In the genomic region with DNA sequence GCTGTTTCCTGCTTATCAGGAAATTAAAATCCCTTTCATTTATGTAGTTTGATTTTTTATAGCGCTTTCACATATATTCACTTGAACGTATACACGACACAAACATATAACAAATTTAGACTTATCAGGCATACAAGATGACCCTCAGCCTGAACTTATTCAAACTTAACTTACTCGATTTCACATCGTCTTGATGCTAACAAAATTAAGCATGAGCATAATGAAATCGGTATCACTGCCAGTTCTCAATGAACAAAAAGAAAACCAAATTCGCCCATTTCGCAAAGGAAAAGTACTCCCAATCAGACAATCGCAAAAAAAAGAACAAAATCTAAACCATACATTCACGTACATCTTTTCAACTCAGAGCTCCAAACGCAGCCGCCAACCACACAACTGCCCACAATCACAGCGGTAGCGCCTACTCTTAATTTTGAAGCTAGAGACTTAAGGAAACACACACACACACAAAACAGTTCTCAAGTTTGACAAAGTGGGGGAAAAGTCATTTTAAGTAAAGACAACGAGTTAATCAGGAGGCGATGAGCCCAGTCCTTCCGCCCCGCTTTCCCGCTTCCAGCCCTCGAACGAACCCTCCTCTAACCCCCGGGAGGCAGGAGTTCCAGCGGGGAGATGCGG, we compare ENCODE assay signal across 8 cellular contexts. TPM values are rescaled to one million over a fixed set of nuclear protein-coding genes. Genes with fewer than 3 reads are reported as not detected.
A peak's percentile ranks its signal among the peaks of the same experiment; 100 is the strongest.
DNase-seq lines count a peak whose midpoint lies in the region; ATAC-seq, FAIRE-seq and TF ChIP-seq lines count a peak whose summit lies in the region.

No MANE protein-coding gene starts in this region.

- H3K27ac ChIP-seq in HUES64 (ENCODE audit: low read depth, low read length) (peak overlapping the region; percentile 93), kidney (ENCODE audit: low read depth in 2 of 2, low read length in 2 of 2) (no peak overlapping the region), testis (peak overlapping the region; percentile 67 to 83)

- FAIRE-seq in kidney (lab: Jason Lieb, UNC): no peak

- no peaks in the 10 kb centered on the region for H3K9me3 Mint-ChIP-seq in activated naive CD8-positive, alpha-beta T cell treated with anti-CD3 and anti-CD28 coated beads, Interleukin-2, amount 50 U/mL, for 24 hours

- H3K4me3 Mint-ChIP-seq in activated naive CD8-positive, alpha-beta T cell treated with anti-CD3 and anti-CD28 coated beads, Interleukin-2, amount 50 U/mL, for 24 hours: peak overlapping the region; percentile 76

- intact Hi-C loops in kidney (cut with DNase I) (no loop called here), testis (cut with DNase I; ENCODE audit: low total_unique reads) (no loop called here)

- H3K4me1 Mint-ChIP-seq in activated naive CD8-positive, alpha-beta T cell treated with anti-CD3 and anti-CD28 coated beads, Interleukin-2, amount 50 U/mL, for 24 hours: peaks cover 15% of the 10 kb centered on the region

- peak; percentile 12 for DNase-seq in CD1c-positive myeloid dendritic cell (ENCODE audit: extremely low spot score)
- peak; percentile 23 for DNase-seq in activated naive CD8-positive, alpha-beta T cell treated with anti-CD3 and anti-CD28 coated beads, Interleukin-2, amount 50 U/mL, for 24 hours
- DNase-seq in kidney: no peak
- DNase-seq in testis: peak; percentile 18
- DNase-seq in inferior parietal cortex (ENCODE audit: extremely low spot score): no peak
- no peak for DNase-seq in T-helper 9 cell

- H3K27me3 ChIP-seq in HUES64 (ENCODE audit: insufficient read depth, low read length): no peaks in the 10 kb centered on the region
- H3K27me3 ChIP-seq in testis: no peaks in the 10 kb centered on the region

- WGBS in HUES64: under 1% methylated on average over 24 of the region's 24 CpGs
- 5 to 6% methylated on average over 21 to 24 of the region's 24 CpGs for WGBS in testis, 2 donors

- H3K9me3 ChIP-seq in HUES64 (ENCODE audit: insufficient read depth, low read depth, low read length) (no peaks in the 10 kb centered on the region), kidney (ENCODE audit: control insufficient read depth in 1 of 2, low read length in 2 of 2) (no peaks in the 10 kb centered on the region), testis (no peaks in the 10 kb centered on the region)

- no peak for TF ChIP-seq POLR2A in testis (IDR thresholded peaks at IDR 0.05)

- peaks cover 60% of the 10 kb centered on the region for H3K27me3 Mint-ChIP-seq in activated naive CD8-positive, alpha-beta T cell treated with anti-CD3 and anti-CD28 coated beads, Interleukin-2, amount 50 U/mL, for 24 hours

- ATAC-seq in activated naive CD8-positive, alpha-beta T cell treated with anti-CD3 and anti-CD28 coated beads, Interleukin-2, amount 50 U/mL, for 24 hours: peak; percentile 21
- ATAC-seq in HG02642 (IDR thresholded peaks at IDR 0.05; ENCODE audit: poor library complexity, unreplicated experiment): no peak

- H3K9ac ChIP-seq in HUES64 (ENCODE audit: low read depth, low read length) (peak overlapping the region; percentile 99), kidney (ENCODE audit: low read length in 2 of 2) (no peak overlapping the region)

- H3K36me3 Mint-ChIP-seq in activated naive CD8-positive, alpha-beta T cell treated with anti-CD3 and anti-CD28 coated beads, Interleukin-2, amount 50 U/mL, for 24 hours (ENCODE audit: low read depth): no peaks in the 10 kb centered on the region

- peak overlapping the region; percentile 17 for H3K27ac Mint-ChIP-seq in activated naive CD8-positive, alpha-beta T cell treated with anti-CD3 and anti-CD28 coated beads, Interleukin-2, amount 50 U/mL, for 24 hours

- peak overlapping the region; percentile 99 for H3K4me3 ChIP-seq in HUES64 (ENCODE audit: low read length)
- H3K4me3 ChIP-seq in kidney (ENCODE audit: low read length in 2 of 2): peak overlapping the region; percentile 23 to 38
- H3K4me3 ChIP-seq in testis: peak overlapping the region; percentile 58 to 74

- no peak for TF ChIP-seq CTCF in kidney (IDR thresholded peaks at IDR 0.05; ENCODE audit: borderline replicate concordance, extremely low read depth, insufficient read depth)
- no peak for TF ChIP-seq CTCF in testis (IDR thresholded peaks at IDR 0.05)

- H3K4me1 ChIP-seq in HUES64 (ENCODE audit: insufficient read depth, low read length): peaks cover 30% of the 10 kb centered on the region
- H3K4me1 ChIP-seq in kidney (ENCODE audit: control insufficient read depth in 1 of 2, insufficient read depth in 1 of 2, low read depth in 1 of 2, low read length in 2 of 2): no peaks in the 10 kb centered on the region
- no peaks in the 10 kb centered on the region for H3K4me1 ChIP-seq in testis

- H3K36me3 ChIP-seq in HUES64 (ENCODE audit: insufficient read depth, low read length): 0 out of 2 replicates have a peak, but pooled peaks cover 3% of the 10 kb centered on the region
- H3K36me3 ChIP-seq in kidney (ENCODE audit: control insufficient read depth in 1 of 2, insufficient read depth in 2 of 2, low read length in 2 of 2): no peaks in the 10 kb centered on the region
- H3K36me3 ChIP-seq in testis (ENCODE audit: low read depth, missing control alignments): no peaks in the 10 kb centered on the region

RNA-seq across cellular contexts. Expression of a gene that starts 1.0 kb away (rescaled TPM):
- polyA plus RNA-seq in HUES64 (2013, experiment 1 of 2): 59.1 TPM
- 60.9 TPM for polyA plus RNA-seq in HUES64 (2013, experiment 2 of 2)
- total RNA-seq in kidney: 6.5 TPM
- polyA plus RNA-seq in kidney (ENCODE audit: insufficient read depth, low read depth, low replicate concordance): 1.8 TPM
- total RNA-seq in testis: 10 to 100 TPM; 16.9 to 21.0 TPM
- polyA plus RNA-seq in testis (ENCODE audit: insufficient read depth, low read depth, low replicate concordance): 19.3 TPM

RNA-seq across cellular contexts. Expression of a gene that starts 18.6 kb away (rescaled TPM):
- polyA plus RNA-seq in HUES64 (2013, experiment 1 of 2): not detected
- not detected for polyA plus RNA-seq in HUES64 (2013, experiment 2 of 2)
- total RNA-seq in kidney: 2.2 TPM
- 3.2 TPM for polyA plus RNA-seq in kidney (ENCODE audit: insufficient read depth, low read depth, low replicate concordance)
- under 1 TPM in 1 of 2 donors, not detected in 1; 0.81 TPM for total RNA-seq in testis
- 2.6 TPM for polyA plus RNA-seq in testis (ENCODE audit: insufficient read depth, low read depth, low replicate concordance)

Comparison
In these comparisons a context has a peak if more than half of its experiments do, and no peak if none do; other contexts are left out.
1. DNase-seq: peak in CD1c-positive myeloid dendritic cell (single experiment), activated naive CD8-positive, alpha-beta T cell treated with anti-CD3 and anti-CD28 coated beads, Interleukin-2, amount 50 U/mL, for 24 hours (single experiment) and testis (single experiment); none in kidney (single experiment), inferior parietal cortex (single experiment) and T-helper 9 cell (single experiment).
2. H3K27ac ChIP-seq: peak in HUES64 (single experiment) and testis (2 of 2); none in kidney (0 of 2).
3. H3K4me3 ChIP-seq: peak in every context shown above with its lines; median percentile 99 in HUES64; 66 in testis; 30 in kidney.